In the genomic region with DNA sequence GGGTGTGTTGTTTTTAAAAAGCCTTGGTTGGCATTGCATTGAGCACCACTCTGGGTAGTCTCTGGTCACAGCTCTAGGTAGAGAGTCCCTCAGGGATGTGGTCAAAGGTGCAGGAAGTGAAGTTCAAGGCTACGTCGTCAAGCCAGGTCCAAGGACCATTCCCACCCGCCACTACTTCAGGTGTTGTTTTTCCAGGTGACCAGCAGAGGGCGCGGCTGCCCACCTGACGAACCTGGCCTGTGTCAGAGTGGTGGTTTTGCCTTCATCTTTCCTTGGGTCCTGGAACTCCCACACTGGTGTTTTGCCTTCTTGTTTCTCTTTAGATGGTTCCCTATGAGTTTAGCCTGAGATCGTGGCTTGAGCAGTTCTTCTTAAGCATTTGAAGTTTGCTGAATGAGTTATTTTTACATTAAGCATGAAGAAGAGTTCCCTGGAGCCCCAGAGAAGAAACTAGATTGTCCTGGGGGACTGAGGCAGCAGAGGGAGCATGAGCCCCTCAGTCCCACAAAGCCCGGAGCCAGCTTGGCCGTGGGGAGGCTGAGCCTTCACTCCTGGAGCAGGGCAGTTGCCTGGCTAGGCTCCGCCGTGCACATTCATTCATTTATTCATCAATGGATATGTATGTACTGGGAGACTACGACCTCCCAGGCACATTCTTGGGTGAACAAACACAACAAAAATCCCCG, we compare ENCODE assay signal across 8 cellular contexts. TPM values are rescaled to one million over a fixed set of nuclear protein-coding genes. Genes with fewer than 3 reads are reported as not detected.
DNase-seq lines count a peak whose midpoint lies in the region; ATAC-seq, FAIRE-seq and TF ChIP-seq lines count a peak whose summit lies in the region.

No MANE protein-coding gene starts in this region.

- TF ChIP-seq EP300 in HepG2 (IDR thresholded peaks at IDR 0.05; ENCODE audit: low read depth in 2 of 2, low read length in 2 of 2) (no peak), HepG2 (CRISPR knock-in tag; IDR thresholded peaks at IDR 0.05; ENCODE audit: borderline replicate concordance) (no peak)

- in situ Hi-C loops in brain microvascular endothelial cell (cut with HindIII; ENCODE audit: low pct_ligation_motif_present, low sequenced_read_pairs) (no loop called here), HepG2 (cut with HindIII; ENCODE audit: extremely low pct_ligation_motif_present, low pct_unique_long_range_greater_than_20kb) (loop anchor here (5.0 kb wide), 1 partner anchor 154 kb away; no protein-coding TSS in a partner anchor)

- TF ChIP-seq RAD21 in HepG2 (CRISPR knock-in tag; IDR thresholded peaks at IDR 0.05): peak; percentile 78

- H3K36me3 ChIP-seq in OCI-LY7 (ENCODE audit: insufficient read depth, low read length) (no peaks in the 10 kb centered on the region), brain microvascular endothelial cell (replicated peaks) (no peaks in the 10 kb centered on the region), HepG2 (replicated peaks in 1 of 2; ENCODE audit: control insufficient read depth in 1 of 2, insufficient read depth in 2 of 2, low read length in 2 of 2) (no peaks in the 10 kb centered on the region), thoracic aorta (no peaks in the 10 kb centered on the region)

- H3K4me3 ChIP-seq in OCI-LY7 (ENCODE audit: low read depth, low read length, poor library complexity, severe bottlenecking) (no peak overlapping the region), brain microvascular endothelial cell (ENCODE audit: low read depth, low read length) (no peak overlapping the region), HepG2 (replicated peaks in 1 of 3; ENCODE audit: insufficient read depth in 1 of 3, low read depth in 2 of 3, low read length in 3 of 3) (no peak overlapping the region), thoracic aorta (no peak overlapping the region)

- H3K79me2 ChIP-seq in OCI-LY7 (ENCODE audit: insufficient read depth, low read depth, low read length) (no peaks in the 10 kb centered on the region), HepG2 (ENCODE audit: insufficient read depth, low read length) (no peaks in the 10 kb centered on the region)

- ATAC-seq in HG03432 (IDR thresholded peaks at IDR 0.05; ENCODE audit: unreplicated experiment): peak; percentile 67
- peak; percentile 89 for ATAC-seq in HepG2
- ATAC-seq in thoracic aorta (ENCODE audit: insufficient number of reproducible peaks, low FRiP score, low read depth): no peak

- TF ChIP-seq POLR2A in HepG2 (IDR thresholded peaks at IDR 0.05; ENCODE audit: insufficient read depth in 1 of 2, low read depth in 2 of 2, low read length in 2 of 2): no peak

- WGBS in HepG2 (ENCODE audit: low lambda C conversion rate): 9% methylated on average over 12 of the region's 13 CpGs

- CTCF ChIA-PET in OCI-LY7 (lab: Charles Lee; ENCODE audit: unreplicated experiment) (no interaction called here), HepG2 (lab: Yijun Ruan, JAX; ENCODE audit: low intra/inter-chr PET ratio, low total read pairs) (interaction anchor here (0.7 to 2.1 kb wide), 2 partner anchors 47 to 152 kb away, joined by 3 to 19 read pairs; no protein-coding TSS in a partner anchor)

- no peaks in the 10 kb centered on the region for H4K20me1 ChIP-seq in OCI-LY7 (ENCODE audit: insufficient read depth, low read length)
- H4K20me1 ChIP-seq in HepG2 (ENCODE audit: insufficient read depth, low read length): peaks cover 2% of the 10 kb centered on the region; the same call in 1 of the 2 replicates

- POLR2A ChIA-PET in OCI-LY7 (lab: Charles Lee): no interaction called here
- POLR2A ChIA-PET in HepG2 (lab: Yijun Ruan, JAX): no interaction called here

- no TSS peak for BruUV-seq in OCI-LY7 (replicated peaks; lab: Mats Ljungman, UMichigan)
- no TSS peak for BruUV-seq in HepG2 (replicated peaks; lab: Mats Ljungman, UMichigan)

- TF ChIP-seq CTCF in OCI-LY7 (conservative IDR thresholded peaks at IDR 0.05; ENCODE audit: low read length) (peak; percentile 93), brain microvascular endothelial cell (IDR thresholded peaks at IDR 0.05; ENCODE audit: low read depth, low read length, missing control alignments) (peak; percentile 59), HepG2 (CRISPR knock-in tag; IDR thresholded peaks at IDR 0.05) (peak; percentile 96), thoracic aorta (IDR thresholded peaks at IDR 0.05) (peak; percentile 43)

- DNase-seq in NCI-H2029 treated with DMSO at 0.1 percent for 48 hours (lab: John Stamatoyannopoulos, UW) (peak; percentile 23), NCI-H2029 (lab: John Stamatoyannopoulos, UW) (no peak), OCI-LY7 (ENCODE audit: low spot score) (peak; percentile 47), brain microvascular endothelial cell (no peak), HepG2 (ENCODE audit: low spot score) (peak; percentile 55), thoracic aorta (ENCODE audit: low spot score) (no peak), NCI-H128 (lab: John Stamatoyannopoulos, UW; ENCODE audit: unreplicated experiment) (no peak)

- H3K27ac ChIP-seq in OCI-LY7 (ENCODE audit: low read depth, low read length, poor library complexity, severe bottlenecking) (no peak overlapping the region), brain microvascular endothelial cell (no peak overlapping the region), HepG2 (ENCODE audit: extremely low read length, insufficient read depth, low read length) (no peak overlapping the region), thoracic aorta (no peak overlapping the region)

- H3K9me2 ChIP-seq in OCI-LY7 (ENCODE audit: insufficient read depth, low read length): no peaks in the 10 kb centered on the region

- H2AFZ ChIP-seq in OCI-LY7 (ENCODE audit: low read length) (no peak overlapping the region), HepG2 (ENCODE audit: low read length) (no peak overlapping the region)

- H3K4me1 ChIP-seq in OCI-LY7 (ENCODE audit: insufficient read depth, low read length, poor library complexity, severe bottlenecking) (no peaks in the 10 kb centered on the region), HepG2 (ENCODE audit: insufficient read depth, low read length) (peaks cover 5% of the 10 kb centered on the region), thoracic aorta (ENCODE audit: control insufficient read depth in 1 of 2, low read depth in 2 of 2) (no peaks in the 10 kb centered on the region)

- no peak overlapping the region for H3K4me2 ChIP-seq in OCI-LY7 (ENCODE audit: low read length)
- no peak overlapping the region for H3K4me2 ChIP-seq in HepG2 (ENCODE audit: low read depth, low read length)

- H3K9me3 ChIP-seq in OCI-LY7 (ENCODE audit: low read length) (no peaks in the 10 kb centered on the region), HepG2 (ENCODE audit: low read length) (no peaks in the 10 kb centered on the region), thoracic aorta (no peaks in the 10 kb centered on the region)

- intact Hi-C loops in OCI-LY7 (cut with micrococcal nuclease; ENCODE audit: unreplicated experiment) (loop anchor here (2.0 to 5.0 kb wide), 2 partner anchors 152 to 249 kb away; no protein-coding TSS in a partner anchor), HepG2 (cut with micrococcal nuclease; ENCODE audit: unreplicated experiment) (loop anchor here (2.0 to 10.0 kb wide), 2 partner anchors 46 to 256 kb away; no protein-coding TSS in a partner anchor)

- peak; percentile 96 for FAIRE-seq in HepG2 (lab: Jason Lieb, UNC)

- H3K27me3 ChIP-seq in brain microvascular endothelial cell (replicated peaks): no peaks in the 10 kb centered on the region
- peaks cover 3 to 22% of the 10 kb centered on the region in 2 experiments; a peak in 4 of 5 replicates for H3K27me3 ChIP-seq in HepG2 (ENCODE audit: control insufficient read depth in 1 of 2, insufficient read depth in 2 of 2, low read length in 2 of 2)
- H3K27me3 ChIP-seq in thoracic aorta (replicated peaks; ENCODE audit: insufficient read depth): no peaks in the 10 kb centered on the region

- no peak overlapping the region for H3K9ac ChIP-seq in HepG2 (ENCODE audit: insufficient read depth, low read depth, low read length)

TF ChIP-seq in HepG2, 621 proteins besides CTCF, POLR2A, EP300 and RAD21 (continues in another document):
- TF ChIP-seq KLF6 (CRISPR knock-in tag; IDR thresholded peaks at IDR 0.05) (no peak), RXRB (CRISPR knock-in tag; IDR thresholded peaks at IDR 0.05; ENCODE audit: borderline replicate concordance) (peak; percentile 40; the same call in 1 of the 2 replicates), GTF3A (CRISPR knock-in tag; conservative IDR thresholded peaks at IDR 0.05) (no peak)
- TF ChIP-seq, protein P1, sequence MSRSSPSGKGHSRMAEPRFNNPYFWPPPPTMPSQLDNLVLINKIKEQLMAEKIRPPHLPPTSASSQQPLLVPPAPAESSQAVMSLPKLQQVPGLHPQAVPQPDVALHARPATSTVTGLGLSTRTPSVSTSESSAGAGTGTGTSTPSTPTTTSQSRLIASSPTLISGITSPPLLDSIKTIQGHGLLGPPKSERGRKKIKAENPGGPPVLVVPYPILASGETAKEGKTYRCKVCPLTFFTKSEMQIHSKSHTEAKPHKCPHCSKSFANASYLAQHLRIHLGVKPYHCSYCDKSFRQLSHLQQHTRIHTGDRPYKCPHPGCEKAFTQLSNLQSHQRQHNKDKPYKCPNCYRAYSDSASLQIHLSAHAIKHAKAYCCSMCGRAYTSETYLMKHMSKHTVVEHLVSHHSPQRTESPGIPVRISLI (CRISPR knock-in tag; IDR thresholded peaks at IDR 0.05; ENCODE audit: borderline replicate concordance): no peak

RNA-seq across cellular contexts. Expression of gene PHACTR3, which starts 5.6 kb away (rescaled TPM):
- 0.32 TPM in 1 of 2 replicates, not detected in the other for total RNA-seq in OCI-LY7 (2014; rRNA removed; shearing (Covaris generic))
- not detected in 2 replicates for total RNA-seq in OCI-LY7 (2022)
- not detected in 2 replicates for total RNA-seq in HepG2 (2016; rRNA removed; fragmentation: Illumina TruSeq; extraction: Trizol)
- total RNA-seq in HepG2 (2016; cell fraction: cytosol; rRNA removed; fragmentation: Illumina TruSeq; extraction: Trizol; ENCODE audit: low read depth): not detected in 2 replicates
- not detected in 2 replicates for total RNA-seq in HepG2 (2016; cell fraction: insoluble cytoplasmic fraction; rRNA removed; fragmentation: Illumina TruSeq; extraction: Trizol)
- total RNA-seq in HepG2 (2016; cell fraction: membrane; rRNA removed; fragmentation: Illumina TruSeq; extraction: Trizol): not detected in 2 replicates
- not detected in 2 replicates for total RNA-seq in HepG2 (2016; cell fraction: nucleus; rRNA removed; fragmentation: Illumina TruSeq; extraction: Trizol)
- polyA plus RNA-seq in HepG2 (2011; rRNA removed): not detected in 2 replicates
- polyA plus RNA-seq in HepG2 (2011; cell fraction: cytosol; rRNA removed): not detected in 2 replicates
- polyA plus RNA-seq in HepG2 (2011; cell fraction: nucleus; rRNA removed): not detected in 2 replicates
- not detected in 2 replicates for polyA plus RNA-seq in HepG2 (2012)
- not detected in 2 replicates for polyA plus RNA-seq in HepG2 (2016; cell fraction: cytosol; fragmentation: Illumina TruSeq; extraction: Trizol; ENCODE audit: low read depth)
- polyA plus RNA-seq in HepG2 (2016; cell fraction: insoluble cytoplasmic fraction; fragmentation: Illumina TruSeq; extraction: Trizol; ENCODE audit: low read depth): not detected in 2 replicates
- not detected in 2 replicates for polyA plus RNA-seq in HepG2 (2016; cell fraction: membrane; fragmentation: Illumina TruSeq; extraction: Trizol; ENCODE audit: low read depth)
- not detected in 2 replicates for polyA plus RNA-seq in HepG2 (2016; cell fraction: nucleus; fragmentation: Illumina TruSeq; extraction: Trizol; ENCODE audit: insufficient read depth, low read depth)
- not detected in 2 replicates for polyA minus RNA-seq in HepG2 (2011; rRNA and poly(A)+ RNA removed; ENCODE audit: low replicate concordance)
- not detected in 2 replicates for polyA minus RNA-seq in HepG2 (2011; cell fraction: cytosol; rRNA and poly(A)+ RNA removed)
- not detected in 2 replicates for polyA minus RNA-seq in HepG2 (2011; cell fraction: nucleus; rRNA and poly(A)+ RNA removed)
- not detected for total RNA-seq in thoracic aorta

Comparison
In these comparisons a context has a peak if more than half of its experiments do, and no peak if none do; other contexts are left out.
1. DNase-seq: peak in NCI-H2029 treated with DMSO at 0.1 percent for 48 hours (single experiment), OCI-LY7 (single experiment) and HepG2 (single experiment); none in NCI-H2029 (single experiment), brain microvascular endothelial cell (single experiment), thoracic aorta (single experiment) and NCI-H128 (single experiment).
2. CTCF ChIP-seq: peak in every context shown above with its lines; median percentile 96 in HepG2; 93 in OCI-LY7; 59 in brain microvascular endothelial cell; 43 in thoracic aorta.